Comparison of ENCODE assay signal across 21 cellular contexts in genomic region chr6:168742146-168742782, GRCh38.
A peak's percentile ranks its signal among the peaks of the same experiment; 100 is the strongest.
DNase-seq lines count a peak whose midpoint lies in the region; ATAC-seq and TF ChIP-seq lines count a peak whose summit lies in the region.
"Had no signal": no experiment of that assay in that cellular context is flagged by ENCODE, and none has a peak within 500 bp of the region (broad histone marks: within the 10 kb centered on the region; RNA-seq: fewer than 3 reads in every experiment).

No MANE protein-coding gene starts in this region.

- peaks cover 50% of the 10 kb centered on the region for H3K9me3 Mint-ChIP-seq in nephron progenitor cell

- TF ChIP-seq POLR2A in esophagus muscularis mucosa (IDR thresholded peaks at IDR 0.05; ENCODE audit: low read depth): no peak
- TF ChIP-seq POLR2A in spleen (IDR thresholded peaks at IDR 0.05): no peak

- H3K9me3 ChIP-seq in esophagus muscularis mucosa: peaks cover 0 to 11% (median 2%) of the 10 kb centered on the region in 4 donors
- H3K9me3 ChIP-seq in mammary epithelial cell (replicated peaks; ENCODE audit: insufficient read depth, low read length): peaks cover 8% of the 10 kb centered on the region
- peaks cover 0 to 22% of the 10 kb centered on the region in 2 donors for H3K9me3 ChIP-seq in left lung
- H3K9me3 ChIP-seq in spleen: peaks cover 0 to 45% (median 20%) of the 10 kb centered on the region in 8 donors
- H3K9me3 ChIP-seq: BE2C had no signal

- TF ChIP-seq EP300 in esophagus muscularis mucosa (IDR thresholded peaks at IDR 0.05): no peak

- peak overlapping the region; percentile 37 for H3K27ac Mint-ChIP-seq in nephron progenitor cell
- H3K27ac Mint-ChIP-seq: HFFc6, IgD-negative memory B cell had no signal

- no peak for TF ChIP-seq CTCF in esophagus muscularis mucosa (IDR thresholded peaks at IDR 0.05)
- TF ChIP-seq CTCF in nephron progenitor cell (IDR thresholded peaks at IDR 0.05): no peak
- TF ChIP-seq CTCF in mammary epithelial cell (conservative IDR thresholded peaks at IDR 0.05 in 1 of 2, IDR thresholded peaks at IDR 0.05 in 1 of 2; ENCODE audit: extremely low read depth in 1 of 2, insufficient read depth in 1 of 2, low read depth in 1 of 2, low read length in 2 of 2): no peak
- no peak for TF ChIP-seq CTCF in left lung (IDR thresholded peaks at IDR 0.05)
- no peak for TF ChIP-seq CTCF in spleen (IDR thresholded peaks at IDR 0.05 in 8 of 11, conservative IDR thresholded peaks at IDR 0.05 in 3 of 11)

- H2AFZ ChIP-seq in mammary epithelial cell (ENCODE audit: low read depth, low read length): no peak overlapping the region

- H4K20me1 ChIP-seq in mammary epithelial cell (ENCODE audit: insufficient read depth, low read length): no peaks in the 10 kb centered on the region

- peaks cover 19% of the 10 kb centered on the region for H3K4me1 Mint-ChIP-seq in nephron progenitor cell
- H3K4me1 Mint-ChIP-seq: IgD-negative memory B cell had no signal

- H3K27ac ChIP-seq in esophagus muscularis mucosa (replicated peaks in 1 of 4) (no peak overlapping the region), mammary epithelial cell (ENCODE audit: insufficient read depth, low read depth, low read length) (no peak overlapping the region), left lung (no peak overlapping the region), spleen (no peak overlapping the region)
- H3K27ac ChIP-seq: SJCRH30 had no signal

- dilution Hi-C loops in mammary epithelial cell (cut with HindIII; ENCODE audit: low sequenced_read_pairs): no loop called here

- no peaks in the 10 kb centered on the region for H3K79me2 ChIP-seq in mammary epithelial cell (ENCODE audit: insufficient read depth, low read length)

- CTCF ChIA-PET in mammary epithelial cell (lab: Charles Lee; ENCODE audit: low non-redundant PET): no interaction called here

- 81% methylated on average over 20 of the region's 21 CpGs for WGBS in esophagus muscularis mucosa
- 76% methylated on average over 21 of the region's 21 CpGs for WGBS in mammary epithelial cell (ENCODE audit: low coverage, missing lambda C conversion rate)
- 82 to 93% (median 92%) methylated on average over 21 of the region's 21 CpGs for WGBS in spleen, 5 donors

- H3K27me3 ChIP-seq in esophagus muscularis mucosa (no peaks in the 10 kb centered on the region), mammary epithelial cell (ENCODE audit: insufficient read depth, low read length) (no peaks in the 10 kb centered on the region), left lung (peaks cover 0 to 55% of the 10 kb centered on the region in 2 donors), spleen (replicated peaks in 1 of 7) (no peaks in the 10 kb centered on the region)
- H3K27me3 ChIP-seq: BE2C had no signal

- H3K36me3 Mint-ChIP-seq in nephron progenitor cell (ENCODE audit: low read depth): peaks cover 17% of the 10 kb centered on the region
- H3K36me3 Mint-ChIP-seq: IgD-negative memory B cell had no signal

- no peak overlapping the region for H3K9ac ChIP-seq in mammary epithelial cell (ENCODE audit: insufficient read depth, low read length)

- no peak overlapping the region for H3K4me3 Mint-ChIP-seq in nephron progenitor cell
- H3K4me3 Mint-ChIP-seq: HFFc6, IgD-negative memory B cell had no signal

- peaks cover 2% of the 10 kb centered on the region for H3K27me3 Mint-ChIP-seq in nephron progenitor cell (ENCODE audit: low read depth, poor library complexity)
- H3K27me3 Mint-ChIP-seq: IgD-negative memory B cell had no signal

- peaks cover 0 to 24% (median 13%) of the 10 kb centered on the region in 4 donors for H3K4me1 ChIP-seq in esophagus muscularis mucosa
- no peaks in the 10 kb centered on the region for H3K4me1 ChIP-seq in mammary epithelial cell (ENCODE audit: insufficient read depth, low read length)
- H3K4me1 ChIP-seq in left lung: no peaks in the 10 kb centered on the region
- H3K4me1 ChIP-seq in spleen: no peaks in the 10 kb centered on the region
- H3K4me1 ChIP-seq: BE2C, SJCRH30 had no signal

- ATAC-seq in left lung: no peak

- BruUV-seq in mammary epithelial cell (replicated peaks; lab: Mats Ljungman, UMichigan): no TSS peak

- no peak overlapping the region for H3K4me2 ChIP-seq in mammary epithelial cell (ENCODE audit: insufficient read depth, low read depth, low read length)

- in situ Hi-C loops in mammary epithelial cell (cut with MboI; ENCODE audit: low sequenced_read_pairs in 2 of 2): no loop called here

- H3K36me3 ChIP-seq in esophagus muscularis mucosa (no peaks in the 10 kb centered on the region), mammary epithelial cell (ENCODE audit: insufficient read depth, low read length) (no peaks in the 10 kb centered on the region), left lung (no peaks in the 10 kb centered on the region), spleen (no peaks in the 10 kb centered on the region)
- H3K36me3 ChIP-seq: BE2C, SJCRH30 had no signal

- intact Hi-C loops in esophagus muscularis mucosa (cut with DNase I): no loop called here
- intact Hi-C loops in mammary epithelial cell (cut with micrococcal nuclease): no loop called here
- intact Hi-C loops in left lung (cut with DNase I): no loop called here
- intact Hi-C loops in spleen (cut with DNase I; ENCODE audit: low total_unique reads): no loop called here

- peak; percentile 4 for DNase-seq in DMS114 treated with DMSO at 0.1 percent for 48 hours (lab: John Stamatoyannopoulos, UW; ENCODE audit: unreplicated experiment)
- DNase-seq in esophagus muscularis mucosa (ENCODE audit: extremely low spot score): peak; percentile 39
- DNase-seq in nephron progenitor cell: no peak
- peak; percentile 36 for DNase-seq in superior temporal gyrus (ENCODE audit: extremely low spot score)
- no peak for DNase-seq in mammary epithelial cell
- no peak for DNase-seq in left lung
- no peak for DNase-seq in spleen
- DNase-seq: BE2C, DMS79, H7, HFFc6, Karpas-422, NCI-H1417, NCI-H1694 treated with DMSO at 0.1 percent for 48 hours, NCI-H2081 treated with DMSO at 0.1 percent for 48 hours, NCI-H2171 treated with DMSO at 0.1 percent for 48 hours, NCI-H446, NCI-H526 treated with DMSO at 0.1 percent for 48 hours, OCI-M1, SJCRH30 had no signal

- H3K4me3 ChIP-seq in esophagus muscularis mucosa (no peak overlapping the region), mammary epithelial cell (replicated peaks in 1 of 3; ENCODE audit: insufficient read depth in 1 of 3, low read depth in 2 of 3, low read length in 3 of 3) (no peak overlapping the region), left lung (no peak overlapping the region), spleen (no peak overlapping the region)
- H3K4me3 ChIP-seq: SJCRH30 had no signal

Comparison
In these comparisons a context has a peak if more than half of its experiments do, and no peak if none do; other contexts are left out.
1. DNase-seq: peak in DMS114 treated with DMSO at 0.1 percent for 48 hours (single experiment), esophagus muscularis mucosa (single experiment) and superior temporal gyrus (single experiment); none in nephron progenitor cell (single experiment), mammary epithelial cell (single experiment), left lung (0 of 2) and spleen (single experiment).